ENCODE assay signal across 2 cellular contexts in the genomic region with DNA sequence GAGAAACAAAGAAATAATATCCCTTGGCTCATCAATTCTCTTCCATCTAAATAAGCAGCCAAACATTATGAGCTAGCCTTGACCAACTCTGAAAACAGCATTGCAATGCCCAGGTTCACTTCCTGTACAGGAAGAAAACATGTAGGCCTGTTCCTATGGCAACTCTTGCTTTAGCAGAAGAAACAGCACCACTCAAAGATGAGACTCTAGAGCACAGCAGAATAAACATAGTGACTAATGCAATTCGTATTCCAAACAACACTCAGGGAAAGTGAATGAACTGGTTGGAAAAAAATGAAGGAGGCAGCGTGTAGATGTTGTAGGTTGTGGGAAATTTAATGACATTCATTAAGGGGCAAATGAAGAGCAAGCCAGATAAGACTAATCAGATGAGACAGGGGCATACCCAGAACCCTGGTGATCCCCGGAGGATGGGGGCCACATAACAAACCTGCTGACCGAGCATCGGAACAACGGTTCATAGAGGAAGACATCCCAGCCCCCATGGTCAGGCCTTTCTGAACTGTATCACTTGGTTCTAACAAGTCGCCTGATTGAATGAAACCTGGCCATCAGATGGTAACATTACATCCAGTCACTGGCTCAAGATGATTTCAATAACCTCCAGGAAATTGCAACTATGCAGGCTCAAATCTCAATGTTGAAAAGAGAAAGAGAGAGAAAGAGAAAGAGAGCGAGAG.
TF ChIP-seq lines count a peak whose summit lies in the region.

No MANE protein-coding gene starts in this region.

TF ChIP-seq in SK-N-SH treated with all-trans-retinoic acid at 6 μM for 48 hours, 23 proteins besides CTCF, POLR2A, EP300 and RAD21 (continued from another document):
- TF ChIP-seq, protein P1, sequence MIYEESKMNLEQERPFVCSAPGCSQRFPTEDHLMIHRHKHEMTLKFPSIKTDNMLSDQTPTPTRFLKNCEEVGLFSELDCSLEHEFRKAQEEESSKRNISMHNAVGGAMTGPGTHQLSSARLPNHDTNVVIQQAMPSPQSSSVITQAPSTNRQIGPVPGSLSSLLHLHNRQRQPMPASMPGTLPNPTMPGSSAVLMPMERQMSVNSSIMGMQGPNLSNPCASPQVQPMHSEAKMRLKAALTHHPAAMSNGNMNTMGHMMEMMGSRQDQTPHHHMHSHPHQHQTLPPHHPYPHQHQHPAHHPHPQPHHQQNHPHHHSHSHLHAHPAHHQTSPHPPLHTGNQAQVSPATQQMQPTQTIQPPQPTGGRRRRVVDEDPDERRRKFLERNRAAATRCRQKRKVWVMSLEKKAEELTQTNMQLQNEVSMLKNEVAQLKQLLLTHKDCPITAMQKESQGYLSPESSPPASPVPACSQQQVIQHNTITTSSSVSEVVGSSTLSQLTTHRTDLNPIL (CRISPR knock-in tag; IDR thresholded peaks at IDR 0.05; ENCODE audit: low read depth), result no peak
- TF ChIP-seq PPARA (CRISPR knock-in tag; IDR thresholded peaks at IDR 0.05; ENCODE audit: borderline replicate concordance) (no peak), ESRRG (CRISPR knock-in tag; IDR thresholded peaks at IDR 0.05) (no peak), TOX (CRISPR knock-in tag; IDR thresholded peaks at IDR 0.05; ENCODE audit: borderline replicate concordance) (no peak; the same call in 1 of the 2 replicates), ZNF565 (CRISPR knock-in tag; conservative IDR thresholded peaks at IDR 0.05; ENCODE audit: low read depth) (no peak), OSR1 (CRISPR knock-in tag; IDR thresholded peaks at IDR 0.05) (no peak), ZNF8 (CRISPR knock-in tag; IDR thresholded peaks at IDR 0.05) (no peak)
- TF ChIP-seq, protein P2, sequence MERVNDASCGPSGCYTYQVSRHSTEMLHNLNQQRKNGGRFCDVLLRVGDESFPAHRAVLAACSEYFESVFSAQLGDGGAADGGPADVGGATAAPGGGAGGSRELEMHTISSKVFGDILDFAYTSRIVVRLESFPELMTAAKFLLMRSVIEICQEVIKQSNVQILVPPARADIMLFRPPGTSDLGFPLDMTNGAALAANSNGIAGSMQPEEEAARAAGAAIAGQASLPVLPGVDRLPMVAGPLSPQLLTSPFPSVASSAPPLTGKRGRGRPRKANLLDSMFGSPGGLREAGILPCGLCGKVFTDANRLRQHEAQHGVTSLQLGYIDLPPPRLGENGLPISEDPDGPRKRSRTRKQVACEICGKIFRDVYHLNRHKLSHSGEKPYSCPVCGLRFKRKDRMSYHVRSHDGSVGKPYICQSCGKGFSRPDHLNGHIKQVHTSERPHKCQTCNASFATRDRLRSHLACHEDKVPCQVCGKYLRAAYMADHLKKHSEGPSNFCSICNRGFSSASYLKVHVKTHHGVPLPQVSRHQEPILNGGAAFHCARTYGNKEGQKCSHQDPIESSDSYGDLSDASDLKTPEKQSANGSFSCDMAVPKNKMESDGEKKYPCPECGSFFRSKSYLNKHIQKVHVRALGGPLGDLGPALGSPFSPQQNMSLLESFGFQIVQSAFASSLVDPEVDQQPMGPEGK (CRISPR knock-in tag; IDR thresholded peaks at IDR 0.05; ENCODE audit: borderline replicate concordance), result no peak
- TF ChIP-seq, protein P3, sequence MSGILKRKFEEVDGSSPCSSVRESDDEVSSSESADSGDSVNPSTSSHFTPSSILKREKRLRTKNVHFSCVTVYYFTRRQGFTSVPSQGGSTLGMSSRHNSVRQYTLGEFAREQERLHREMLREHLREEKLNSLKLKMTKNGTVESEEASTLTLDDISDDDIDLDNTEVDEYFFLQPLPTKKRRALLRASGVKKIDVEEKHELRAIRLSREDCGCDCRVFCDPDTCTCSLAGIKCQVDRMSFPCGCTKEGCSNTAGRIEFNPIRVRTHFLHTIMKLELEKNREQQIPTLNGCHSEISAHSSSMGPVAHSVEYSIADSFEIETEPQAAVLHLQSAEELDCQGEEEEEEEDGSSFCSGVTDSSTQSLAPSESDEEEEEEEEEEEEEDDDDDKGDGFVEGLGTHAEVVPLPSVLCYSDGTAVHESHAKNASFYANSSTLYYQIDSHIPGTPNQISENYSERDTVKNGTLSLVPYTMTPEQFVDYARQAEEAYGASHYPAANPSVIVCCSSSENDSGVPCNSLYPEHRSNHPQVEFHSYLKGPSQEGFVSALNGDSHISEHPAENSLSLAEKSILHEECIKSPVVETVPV (CRISPR knock-in tag; IDR thresholded peaks at IDR 0.05), result no peak

TF ChIP-seq in neural cell, 6 proteins besides CTCF, POLR2A, EP300 and RAD21 (continued from another document):
- TF ChIP-seq EZH2 (IDR thresholded peaks at IDR 0.05; ENCODE audit: borderline replicate concordance, insufficient read depth, low read length, poor library complexity, severe bottlenecking), result no peak
